1 cellular context compared by ENCODE assay signal in genomic region chr1:94383966-94384408, GRCh38.
TF ChIP-seq lines count a peak whose summit lies in the region.

No MANE protein-coding gene starts in this region.

TF ChIP-seq in HepG2, 621 proteins besides CTCF, POLR2A, EP300 and RAD21 (continued from another document and continues in another):
- TF ChIP-seq HMG20A (CRISPR knock-in tag; IDR thresholded peaks at IDR 0.05; ENCODE audit: borderline replicate concordance) (peak; percentile 92), FOXC1 (CRISPR knock-in tag; IDR thresholded peaks at IDR 0.05; ENCODE audit: borderline replicate concordance) (no peak), SALL1 (CRISPR knock-in tag; IDR thresholded peaks at IDR 0.05) (peak; percentile 94; the same call in 1 of the 2 replicates), MYC (CRISPR knock-in tag; IDR thresholded peaks at IDR 0.05; ENCODE audit: borderline replicate concordance) (no peak), IKZF1 (IDR thresholded peaks at IDR 0.05) (no peak), NCOA5 (CRISPR knock-in tag; IDR thresholded peaks at IDR 0.05) (no peak), ISL2 (CRISPR knock-in tag; IDR thresholded peaks at IDR 0.05) (peak; percentile 88), KAT2B (IDR thresholded peaks at IDR 0.05; ENCODE audit: borderline replicate concordance, low read depth, low read length) (no peak), ZNF446 (CRISPR knock-in tag; IDR thresholded peaks at IDR 0.05) (no peak), CENPBD1 (CRISPR knock-in tag; IDR thresholded peaks at IDR 0.05; ENCODE audit: borderline replicate concordance, low read depth) (no peak), ZNF44 (CRISPR knock-in tag; IDR thresholded peaks at IDR 0.05) (no peak), NFKB2 (CRISPR knock-in tag; IDR thresholded peaks at IDR 0.05; ENCODE audit: borderline replicate concordance) (no peak), HNF1B (CRISPR knock-in tag; IDR thresholded peaks at IDR 0.05) (peak; percentile 100), CBX1 (IDR thresholded peaks at IDR 0.05; ENCODE audit: low read depth) (no peak), TBP (CRISPR knock-in tag; IDR thresholded peaks at IDR 0.05) (no peak), ETV6 (CRISPR knock-in tag; conservative IDR thresholded peaks at IDR 0.05) (no peak), DNMT3B (CRISPR knock-in tag; conservative IDR thresholded peaks at IDR 0.05) (no peak), THAP7 (CRISPR knock-in tag; IDR thresholded peaks at IDR 0.05) (no peak), MAX (IDR thresholded peaks at IDR 0.05) (0 out of 2 replicates have a peak, but pooled peaks have one; percentile 37), RBFOX2 (IDR thresholded peaks at IDR 0.05; ENCODE audit: low read depth, low read length) (peak; percentile 72), SNAPC5 (CRISPR knock-in tag; IDR thresholded peaks at IDR 0.05; ENCODE audit: borderline replicate concordance) (peak; percentile 53; the same call in 1 of the 2 replicates), HINFP (CRISPR knock-in tag; IDR thresholded peaks at IDR 0.05; ENCODE audit: low read depth) (no peak), ZNF572 (CRISPR knock-in tag; IDR thresholded peaks at IDR 0.05) (no peak), ZNF414 (CRISPR knock-in tag; IDR thresholded peaks at IDR 0.05) (0 out of 2 replicates have a peak, but pooled peaks have one; percentile 54), UBTF (CRISPR knock-in tag; IDR thresholded peaks at IDR 0.05) (no peak), HNRNPK (IDR thresholded peaks at IDR 0.05; ENCODE audit: low read depth, low read length, poor library complexity, severe bottlenecking) (no peak), JUN (CRISPR knock-in tag; IDR thresholded peaks at IDR 0.05) (no peak; the same call in 1 of the 2 replicates), ZNF83 (CRISPR knock-in tag; IDR thresholded peaks at IDR 0.05; ENCODE audit: borderline replicate concordance) (no peak), NBN (conservative IDR thresholded peaks at IDR 0.05) (no peak), E2F2 (CRISPR knock-in tag; IDR thresholded peaks at IDR 0.05; ENCODE audit: borderline replicate concordance) (no peak), ELF3 (CRISPR knock-in tag; IDR thresholded peaks at IDR 0.05) (peak; percentile 85), ZNF678 (CRISPR knock-in tag; IDR thresholded peaks at IDR 0.05) (no peak), ZMAT5 (CRISPR knock-in tag; IDR thresholded peaks at IDR 0.05; ENCODE audit: borderline replicate concordance, low read depth) (no peak), ZNF724P (CRISPR knock-in tag; IDR thresholded peaks at IDR 0.05; ENCODE audit: borderline replicate concordance) (no peak), MBNL3 (CRISPR knock-in tag; conservative IDR thresholded peaks at IDR 0.05) (no peak), RBAK (CRISPR knock-in tag; IDR thresholded peaks at IDR 0.05) (no peak), HMGXB3 (CRISPR knock-in tag; IDR thresholded peaks at IDR 0.05; ENCODE audit: borderline replicate concordance) (no peak; the same call in 1 of the 2 replicates), ZNF292 (CRISPR knock-in tag; IDR thresholded peaks at IDR 0.05; ENCODE audit: borderline replicate concordance, low read depth) (no peak; the same call in 1 of the 2 replicates), SAFB2 (CRISPR knock-in tag; IDR thresholded peaks at IDR 0.05; ENCODE audit: borderline replicate concordance, low read depth) (no peak), ZNF691 (CRISPR knock-in tag; IDR thresholded peaks at IDR 0.05; ENCODE audit: borderline replicate concordance, low read depth) (no peak), ZNF644 (CRISPR knock-in tag; IDR thresholded peaks at IDR 0.05; ENCODE audit: low read depth) (peak; percentile 83), NFYB (CRISPR knock-in tag; IDR thresholded peaks at IDR 0.05) (no peak), ZNF615 (CRISPR knock-in tag; IDR thresholded peaks at IDR 0.05; ENCODE audit: borderline replicate concordance) (no peak), KDM1A (CRISPR knock-in tag; IDR thresholded peaks at IDR 0.05) (peak; percentile 49; the same call in 1 of the 2 replicates), ZNF382 (CRISPR knock-in tag; IDR thresholded peaks at IDR 0.05; ENCODE audit: borderline replicate concordance) (no peak), HDAC6 (IDR thresholded peaks at IDR 0.05; ENCODE audit: low read depth, low read length) (no peak), CBFB (CRISPR knock-in tag; IDR thresholded peaks at IDR 0.05) (0 out of 2 replicates have a peak, but pooled peaks have one; percentile 57), ZNF24 (IDR thresholded peaks at IDR 0.05) (no peak), FOSL1 (CRISPR knock-in tag; IDR thresholded peaks at IDR 0.05; ENCODE audit: borderline replicate concordance) (peak; percentile 49; the same call in 1 of the 2 replicates), ZNF772 (CRISPR knock-in tag; IDR thresholded peaks at IDR 0.05) (no peak), ZBTB38 (CRISPR knock-in tag; IDR thresholded peaks at IDR 0.05) (no peak), ZNF326 (CRISPR knock-in tag; IDR thresholded peaks at IDR 0.05; ENCODE audit: borderline replicate concordance) (no peak)
